18 cellular contexts compared by ENCODE assay signal in genomic region chr15:57297163-57297593, GRCh38.
DNase-seq lines count a peak whose midpoint lies in the region; ATAC-seq and TF ChIP-seq lines count a peak whose summit lies in the region.
"Had no signal": no experiment of that assay in that cellular context is flagged by ENCODE, and none has a peak within 500 bp of the region (broad histone marks: within the 10 kb centered on the region; RNA-seq: fewer than 3 reads in every experiment).

No MANE protein-coding gene starts in this region.

- DNase-seq in DMS79 (lab: John Stamatoyannopoulos, UW) (peak; percentile 82), HL-60 (ENCODE audit: low read depth in 1 of 2, low spot score in 1 of 2) (no peak), memory B cell (ENCODE audit: low spot score in 2 of 2) (no peak), dermis blood vessel endothelial cell (no peak), pons (ENCODE audit: low spot score) (no peak)
- DNase-seq in activated naive CD4-positive, alpha-beta T cell treated with anti-CD3 and anti-CD28 coated beads, Interleukin-2, amount 10 ng/mL, durations not matched to agents 7 days and 5 days: no peak
- DNase-seq: activated CD4-positive, CD25-positive, alpha-beta regulatory T cell treated with anti-CD3 and anti-CD28 coated beads, Interleukin-2, amount 50 U/mL, for 72 hours; left lung; PC-9; stimulated activated CD4-positive, alpha-beta T cell treated with anti-CD3 and anti-CD28 coated beads, Interleukin-1b, Interleukin-23, amount 100 ng/mL, for 48 hours; SW 1271; upper lobe of right lung had no signal

- H3K79me2 ChIP-seq in OCI-LY3 (ENCODE audit: low read length): peaks cover 19% of the 10 kb centered on the region
- H3K79me2 ChIP-seq: hepatocyte had no signal

- no peak overlapping the region for H3K9ac ChIP-seq in OCI-LY3 (ENCODE audit: low read length)

- H3K4me1 ChIP-seq in OCI-LY3 (ENCODE audit: low read length): peaks cover 49% of the 10 kb centered on the region
- H3K4me1 ChIP-seq: right atrium auricular region, upper lobe of right lung had no signal

- H3K27me3 Mint-ChIP-seq in memory B cell: no peaks in the 10 kb centered on the region
- no peaks in the 10 kb centered on the region for H3K27me3 Mint-ChIP-seq in activated naive CD4-positive, alpha-beta T cell treated with anti-CD3 and anti-CD28 coated beads, Interleukin-2, amount 10 ng/mL, durations not matched to agents 7 days and 5 days
- H3K27me3 Mint-ChIP-seq: natural killer cell treated with Interleukin-12 subunit alpha and Interleukin-12 subunit beta and Interleukin-15 and Interleukin-18, amount 100 ng/mL, for 72 hours had no signal

- no peaks in the 10 kb centered on the region for H3K9me3 Mint-ChIP-seq in memory B cell
- H3K9me3 Mint-ChIP-seq in activated naive CD4-positive, alpha-beta T cell treated with anti-CD3 and anti-CD28 coated beads, Interleukin-2, amount 10 ng/mL, durations not matched to agents 7 days and 5 days: no peaks in the 10 kb centered on the region
- H3K9me3 Mint-ChIP-seq: natural killer cell treated with Interleukin-12 subunit alpha and Interleukin-12 subunit beta and Interleukin-15 and Interleukin-18, amount 100 ng/mL, for 72 hours had no signal

- peaks cover 23% of the 10 kb centered on the region for H3K36me3 ChIP-seq in OCI-LY3 (replicated peaks; ENCODE audit: low read depth, low read length)
- H3K36me3 ChIP-seq: left lung, right atrium auricular region, upper lobe of right lung had no signal

- peaks cover 4% of the 10 kb centered on the region for H3K36me3 Mint-ChIP-seq in memory B cell
- H3K36me3 Mint-ChIP-seq in activated naive CD4-positive, alpha-beta T cell treated with anti-CD3 and anti-CD28 coated beads, Interleukin-2, amount 10 ng/mL, durations not matched to agents 7 days and 5 days: no peaks in the 10 kb centered on the region
- H3K36me3 Mint-ChIP-seq: natural killer cell treated with Interleukin-12 subunit alpha and Interleukin-12 subunit beta and Interleukin-15 and Interleukin-18, amount 100 ng/mL, for 72 hours had no signal

- H3K4me3 Mint-ChIP-seq in memory B cell: no peak overlapping the region
- H3K4me3 Mint-ChIP-seq in activated naive CD4-positive, alpha-beta T cell treated with anti-CD3 and anti-CD28 coated beads, Interleukin-2, amount 10 ng/mL, durations not matched to agents 7 days and 5 days: no peak overlapping the region
- H3K4me3 Mint-ChIP-seq: natural killer cell treated with Interleukin-12 subunit alpha and Interleukin-12 subunit beta and Interleukin-15 and Interleukin-18, amount 100 ng/mL, for 72 hours had no signal

- ATAC-seq in memory B cell (ENCODE audit: low read depth): no peak
- ATAC-seq: esophagus mucosa; left lung; natural killer cell treated with Interleukin-12 subunit alpha and Interleukin-12 subunit beta and Interleukin-15 and Interleukin-18, amount 100 ng/mL, for 72 hours; upper lobe of right lung had no signal

- no peak overlapping the region for H3K4me2 ChIP-seq in OCI-LY3 (ENCODE audit: low read length)
- H3K4me2 ChIP-seq: hepatocyte, PC-9 had no signal

- H3K4me1 Mint-ChIP-seq in memory B cell: peaks cover 34% of the 10 kb centered on the region
- H3K4me1 Mint-ChIP-seq in activated naive CD4-positive, alpha-beta T cell treated with anti-CD3 and anti-CD28 coated beads, Interleukin-2, amount 10 ng/mL, durations not matched to agents 7 days and 5 days: no peaks in the 10 kb centered on the region

- H3K27ac ChIP-seq in HL-60 (replicated peaks): peak overlapping the region; percentile 22
- 0 out of 2 replicates have a peak overlapping the region, but pooled peaks have one; percentile 3 for H3K27ac ChIP-seq in OCI-LY3 (ENCODE audit: low read length)
- H3K27ac ChIP-seq: C4-2B, hepatocyte, left lung, PC-9, right atrium auricular region, upper lobe of right lung had no signal

- no peak for TF ChIP-seq CTCF in HL-60 (IDR thresholded peaks at IDR 0.05; ENCODE audit: insufficient read depth, low read length)
- no peak for TF ChIP-seq CTCF in OCI-LY3 (IDR thresholded peaks at IDR 0.05; ENCODE audit: low read depth, low read length)

- no peak overlapping the region for H2AFZ ChIP-seq in OCI-LY3 (ENCODE audit: low read depth, low read length)
- H2AFZ ChIP-seq: hepatocyte, PC-9 had no signal

- H3K4me3 ChIP-seq in HL-60 (replicated peaks; ENCODE audit: insufficient read depth, low read length) (no peak overlapping the region), OCI-LY3 (ENCODE audit: low read length) (no peak overlapping the region)
- H3K4me3 ChIP-seq: hepatocyte, left lung, PC-9, right atrium auricular region, upper lobe of right lung had no signal

- no peaks in the 10 kb centered on the region for H3K27me3 ChIP-seq in HL-60 (ENCODE audit: insufficient read depth, poor library complexity, severe bottlenecking)
- H3K27me3 ChIP-seq in OCI-LY3 (ENCODE audit: low read depth, low read length): no peaks in the 10 kb centered on the region
- H3K27me3 ChIP-seq: hepatocyte, left lung, right atrium auricular region, upper lobe of right lung had no signal

- CTCF ChIA-PET in activated naive CD4-positive, alpha-beta T cell treated with anti-CD3 and anti-CD28 coated beads, Interleukin-2, amount 10 ng/mL, durations not matched to agents 7 days and 5 days (lab: Charles Lee): interaction anchor here (1.3 to 2.2 kb wide), 2 partner anchors 9 to 10 kb away, joined by 4 to 9 read pairs; no protein-coding TSS in a partner anchor

- no peaks in the 10 kb centered on the region for H3K9me3 ChIP-seq in OCI-LY3 (ENCODE audit: insufficient read depth, low read length)
- H3K9me3 ChIP-seq: left lung, right atrium auricular region, upper lobe of right lung had no signal

- H4K20me1 ChIP-seq in OCI-LY3 (ENCODE audit: insufficient read depth, low read length): no peaks in the 10 kb centered on the region

- H3K27ac Mint-ChIP-seq in memory B cell: peak overlapping the region; percentile 99
- no peak overlapping the region for H3K27ac Mint-ChIP-seq in activated naive CD4-positive, alpha-beta T cell treated with anti-CD3 and anti-CD28 coated beads, Interleukin-2, amount 10 ng/mL, durations not matched to agents 7 days and 5 days
